1 cellular context compared by ENCODE assay signal in the genomic region with DNA sequence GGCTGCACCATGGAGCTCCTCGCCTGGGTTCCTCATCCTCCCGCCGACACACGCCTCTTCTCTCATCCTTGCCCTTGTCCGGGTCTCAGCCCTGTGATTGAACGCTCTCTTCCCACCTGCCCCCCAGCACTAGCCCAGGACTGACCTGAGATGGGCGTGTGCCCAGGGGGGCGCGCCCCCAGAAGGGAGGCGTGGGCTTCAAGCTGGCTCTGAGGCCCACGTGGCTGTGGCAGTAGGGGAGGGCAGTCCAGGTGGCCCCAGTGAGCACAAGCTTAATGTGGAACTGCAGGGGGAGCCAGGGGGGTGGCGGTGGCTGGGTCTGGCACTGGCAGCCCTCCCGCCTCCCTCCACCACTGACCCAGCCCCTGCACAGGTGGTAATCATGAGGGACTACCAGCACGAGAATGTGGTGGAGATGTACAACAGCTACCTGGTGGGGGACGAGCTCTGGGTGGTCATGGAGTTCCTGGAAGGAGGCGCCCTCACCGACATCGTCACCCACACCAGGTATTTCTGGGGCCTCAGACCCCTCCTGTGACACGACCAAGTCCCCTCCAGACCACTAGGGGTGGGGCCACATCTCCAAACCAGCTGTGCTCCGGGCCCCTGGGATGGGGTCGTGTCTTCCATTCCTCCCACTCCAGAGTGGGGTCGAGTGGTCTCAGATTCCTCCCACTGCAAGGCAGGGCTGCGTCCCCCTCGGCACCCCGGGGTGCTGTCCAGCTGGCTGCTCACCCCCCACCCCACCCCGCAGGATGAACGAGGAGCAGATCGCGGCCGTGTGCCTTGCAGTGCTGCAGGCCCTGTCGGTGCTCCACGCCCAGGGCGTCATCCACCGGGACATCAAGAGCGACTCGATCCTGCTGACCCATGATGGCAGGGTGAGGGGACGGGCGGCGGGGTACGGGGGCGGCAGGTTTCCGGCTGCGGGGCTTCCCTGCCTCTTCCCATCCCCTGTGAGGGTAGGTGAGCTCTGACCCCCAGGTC.
TF ChIP-seq lines count a peak whose summit lies in the region.

No MANE protein-coding gene starts in this region.

TF ChIP-seq in HEK293, 187 proteins besides CTCF, POLR2A, EP300 and RAD21 (continued from another document):
- TF ChIP-seq ZNF423 (tag by site-specific recombination; IDR thresholded peaks at IDR 0.05) (0 out of 2 replicates have a peak, but pooled peaks have one; percentile 41), GLIS2 (tag by site-specific recombination; IDR thresholded peaks at IDR 0.05) (peak; percentile 84), KLF8 (tag by site-specific recombination; IDR thresholded peaks at IDR 0.05) (peak; percentile 71; the same call in 1 of the 2 replicates), GLIS1 (tag by site-specific recombination; IDR thresholded peaks at IDR 0.05) (peak; percentile 93), KLF10 (tag by site-specific recombination; IDR thresholded peaks at IDR 0.05) (peak; percentile 72; the same call in 1 of the 2 replicates)
